In genomic region chr11:65121865-65122696, GRCh38 we compare ENCODE assay signal across 8 cellular contexts. TPM values are rescaled to one million over a fixed set of nuclear protein-coding genes. Genes with fewer than 3 reads are reported as not detected.
DNase-seq lines count a peak whose midpoint lies in the region; ATAC-seq, FAIRE-seq and TF ChIP-seq lines count a peak whose summit lies in the region.

FAU (minus strand) TSS chr11:65122134; CDS start chr11:65121813, 321 bp downstream.
MRPL49 (plus strand) TSS chr11:65122321; CDS start chr11:65122347, 26 bp downstream.

- TF ChIP-seq CTCF in GM13977 (IDR thresholded peaks at IDR 0.05; ENCODE audit: extremely low read depth, insufficient read depth, missing control alignments) (no peak), left ventricle myocardium inferior (IDR thresholded peaks at IDR 0.05; ENCODE audit: borderline replicate concordance) (no peak), psoas muscle (IDR thresholded peaks at IDR 0.05) (no peak)

- DNase-seq in GM13977 (ENCODE audit: low spot score) (peak; percentile 97), NCI-H1694 treated with DMSO at 0.1 percent for 48 hours (lab: John Stamatoyannopoulos, UW) (peak; percentile 93), T-helper 17 cell (peak; percentile 96 to 97 (median 97)), amygdala (lab: John Stamatoyannopoulos, UW) (peak; percentile 63 to 98 (median 91)), left ventricle myocardium inferior (peak; percentile 98), psoas muscle (peak; percentile 98 to 99), urothelium cell line (ENCODE audit: low spot score) (peak; percentile 98)

- H3K27me3 ChIP-seq in left ventricle myocardium inferior (ENCODE audit: low read depth): no peaks in the 10 kb centered on the region
- H3K27me3 ChIP-seq in psoas muscle (ENCODE audit: insufficient read depth in 3 of 3, low read length in 2 of 3): no peaks in the 10 kb centered on the region

- in situ Hi-C loops in GM13977 (cut with MboI; ENCODE audit: low pct_unique_long_range_greater_than_20kb, low sequenced_read_pairs, unreplicated experiment): no loop called here

- intact Hi-C loops in left ventricle myocardium inferior (cut with micrococcal nuclease) (no loop called here), psoas muscle (cut with DNase I) (loop anchor here (2.0 to 5.0 kb wide), 2 partner anchors 37 to 60 kb away; partner anchors contain the start of genes CAPN1 (in 1 of the 2), CDCA5 (in 1 of the 2) and ZFPL1 (in 1 of the 2))

- peaks cover 27% of the 10 kb centered on the region for H3K4me1 Mint-ChIP-seq in T-helper 17 cell

- H3K36me3 ChIP-seq in left ventricle myocardium inferior: peaks cover 65% of the 10 kb centered on the region
- peaks cover 10 to 70% of the 10 kb centered on the region in 2 donors for H3K36me3 ChIP-seq in psoas muscle (ENCODE audit: insufficient read depth in 1 of 2, low read depth in 1 of 2)

- WGBS in psoas muscle, 3 donors: 0% methylated on average over 64 of the region's 64 CpGs

- H3K4me3 Mint-ChIP-seq in T-helper 17 cell: peak within 1 kb of the TSS; percentile 99

- H3K4me3 ChIP-seq in left ventricle myocardium inferior (peak within 1 kb of the TSS; percentile 92), psoas muscle (peak within 1 kb of the TSS; percentile 79)

- H3K9me3 ChIP-seq in T-helper 17 cell (ENCODE audit: control insufficient read depth, low read length, poor library complexity, severe bottlenecking) (no peaks in the 10 kb centered on the region), left ventricle myocardium inferior (replicated peaks) (no peaks in the 10 kb centered on the region), psoas muscle (no peaks in the 10 kb centered on the region)

- peak within 1 kb of the TSS; percentile 99 for H3K27ac Mint-ChIP-seq in T-helper 17 cell

- peak; percentile 94 for FAIRE-seq in urothelium cell line (lab: Jason Lieb, UNC)

- peak within 1 kb of the TSS; percentile 92 for H3K27ac ChIP-seq in left ventricle myocardium inferior (replicated peaks)
- peak within 1 kb of the TSS; percentile 90 for H3K27ac ChIP-seq in psoas muscle

- no peaks in the 10 kb centered on the region for H3K27me3 Mint-ChIP-seq in T-helper 17 cell

- H3K4me1 ChIP-seq in left ventricle myocardium inferior (peaks cover 48% of the 10 kb centered on the region), psoas muscle (peaks cover 16% of the 10 kb centered on the region)

- ATAC-seq in HG02884 (IDR thresholded peaks at IDR 0.05; ENCODE audit: unreplicated experiment): peak; percentile 58
- ATAC-seq in T-helper 17 cell: peak; percentile 81
- ATAC-seq in psoas muscle: peak; percentile 87 to 88 (median 87)

- peaks cover 12% of the 10 kb centered on the region for H3K36me3 Mint-ChIP-seq in T-helper 17 cell (ENCODE audit: low read depth)

RNA-seq across cellular contexts. Expression of gene FAU, which starts in this region (rescaled TPM):
- total RNA-seq in T-helper 17 cell (1,000 to 10,000 TPM; 1,401 to 1,408 TPM), left ventricle myocardium inferior (629 TPM), psoas muscle (100 to 1,000 TPM; 465 to 641 (median 573) TPM)
- 100 to 1,000 TPM; 639 to 798 (median 733) TPM for polyA plus RNA-seq in psoas muscle

RNA-seq across cellular contexts. Expression of gene MRPL49, which starts in this region (rescaled TPM):
- total RNA-seq in T-helper 17 cell (10 to 100 TPM; 42.8 to 44.8 TPM), left ventricle myocardium inferior (32.1 TPM), psoas muscle (10 to 100 TPM; 31.4 to 36.7 (median 32.4) TPM)
- 10 to 100 TPM; 29.0 to 54.1 (median 45.8) TPM for polyA plus RNA-seq in psoas muscle

Comparison
In these comparisons a context has a peak if more than half of its experiments do, and no peak if none do; other contexts are left out.
1. Peak in every context shown above with its lines: DNase-seq, ATAC-seq, H3K4me3 ChIP-seq and H3K27ac ChIP-seq.